ENCODE assay signal across 8 cellular contexts in the genomic region with DNA sequence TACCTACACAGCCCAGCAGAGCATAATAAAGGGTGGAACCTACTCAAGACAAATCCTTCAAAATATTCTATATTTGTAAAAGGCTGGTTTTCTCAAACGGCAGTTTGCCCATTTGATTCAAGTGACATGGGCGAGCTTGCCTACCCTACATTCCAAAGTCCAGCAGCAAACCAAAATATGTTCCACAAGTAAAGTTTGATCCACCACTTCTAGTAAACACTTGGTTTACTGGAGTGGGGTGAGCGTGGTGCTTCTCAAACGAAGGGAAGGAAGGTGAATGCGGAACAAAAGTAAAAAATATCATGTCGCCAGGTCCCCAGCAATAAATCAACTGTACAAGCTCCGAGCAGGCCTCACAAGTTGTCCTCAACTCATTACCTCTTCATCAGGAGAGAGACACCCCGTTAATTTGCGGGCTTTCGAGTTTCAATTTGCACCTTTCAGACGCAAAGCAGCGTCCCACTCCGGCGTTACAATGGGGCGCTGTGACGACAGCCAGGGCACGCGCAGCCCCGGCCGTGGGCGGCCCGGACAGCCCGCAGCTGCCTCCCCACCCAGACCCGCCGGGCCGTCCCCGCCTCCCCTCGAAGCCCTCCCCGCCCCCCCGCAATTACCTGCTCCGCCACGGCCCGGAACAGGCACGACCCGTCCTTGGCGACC. TPM values are rescaled to one million over a fixed set of nuclear protein-coding genes. Genes with fewer than 3 reads are reported as not detected.
DNase-seq lines count a peak whose midpoint lies in the region; ATAC-seq and TF ChIP-seq lines count a peak whose summit lies in the region.

No MANE protein-coding gene starts in this region.

- H3K27me3 ChIP-seq in BJ (ENCODE audit: control insufficient read depth, insufficient read depth, low read length) (no peaks in the 10 kb centered on the region), parathyroid adenoma (ENCODE audit: control insufficient read depth, insufficient read depth, low read length) (no peaks in the 10 kb centered on the region), tibial nerve (no peaks in the 10 kb centered on the region)

- H3K9ac ChIP-seq in parathyroid adenoma: no peak overlapping the region

- H3K4me2 ChIP-seq in parathyroid adenoma (ENCODE audit: low read length): peak overlapping the region; percentile 90

- peaks cover 29 to 31% of the 10 kb centered on the region in 2 donors for H3K36me3 Mint-ChIP-seq in activated naive CD4-positive, alpha-beta T cell treated with anti-CD3 and anti-CD28 coated beads, Interleukin-2, amount 50 U/mL, for 72 hours

- H3K79me2 ChIP-seq in parathyroid adenoma: peaks cover 24% of the 10 kb centered on the region

- H3K27ac ChIP-seq in parathyroid adenoma (peak overlapping the region; percentile 91), tibial nerve (peak overlapping the region; percentile 92 to 100 (median 99))

- TF ChIP-seq POLR2A in GM19193 (IDR thresholded peaks at IDR 0.05; ENCODE audit: extremely low read depth, insufficient read depth, insufficient read length) (peak; percentile 56), tibial nerve (IDR thresholded peaks at IDR 0.05) (peak; percentile 37 to 62)

- no peaks in the 10 kb centered on the region for H3K36me3 ChIP-seq in BJ (ENCODE audit: control insufficient read depth, insufficient read depth, low read length)
- H3K36me3 ChIP-seq in parathyroid adenoma (ENCODE audit: control insufficient read depth, insufficient read depth, low read length): no peaks in the 10 kb centered on the region
- no peaks in the 10 kb centered on the region for H3K36me3 ChIP-seq in tibial nerve

- TF ChIP-seq CTCF in BJ (IDR thresholded peaks at IDR 0.05; ENCODE audit: insufficient read depth, low read depth, low read length) (no peak), parathyroid adenoma (IDR thresholded peaks at IDR 0.05) (no peak), tibial nerve (IDR thresholded peaks at IDR 0.05) (no peak)

- TF ChIP-seq EP300 in tibial nerve (IDR thresholded peaks at IDR 0.05): peak; percentile 39 to 84

- H3K4me3 ChIP-seq in BJ (ENCODE audit: low read depth, low read length) (peak overlapping the region; percentile 79), parathyroid adenoma (ENCODE audit: low read depth, low read length) (peak overlapping the region; percentile 74), tibial nerve (peak overlapping the region; percentile 73 to 100 (median 94))

- H3K9me3 Mint-ChIP-seq in activated naive CD4-positive, alpha-beta T cell treated with anti-CD3 and anti-CD28 coated beads, Interleukin-2, amount 50 U/mL, for 72 hours: peaks cover 0 to 6% of the 10 kb centered on the region in 2 donors

- H3K4me1 ChIP-seq in parathyroid adenoma: peaks cover 3% of the 10 kb centered on the region
- H3K4me1 ChIP-seq in tibial nerve: peaks cover 0 to 52% (median 25%) of the 10 kb centered on the region in 4 donors

- peak overlapping the region; percentile 93 to 94 for H3K27ac Mint-ChIP-seq in activated naive CD4-positive, alpha-beta T cell treated with anti-CD3 and anti-CD28 coated beads, Interleukin-2, amount 50 U/mL, for 72 hours

- H2AFZ ChIP-seq in parathyroid adenoma: peak overlapping the region; percentile 66

- ATAC-seq in HG03378 (IDR thresholded peaks at IDR 0.05; ENCODE audit: unreplicated experiment) (peak; percentile 35), Right ventricle myocardium inferior (peak; percentile 66)
- ATAC-seq in activated naive CD4-positive, alpha-beta T cell treated with anti-CD3 and anti-CD28 coated beads, Interleukin-2, amount 50 U/mL, for 72 hours: peak; percentile 46 to 52

- POLR2A ChIA-PET in BJ (lab: Charles Lee): interaction anchor here (0.6 kb wide), 1 partner anchor 374 kb away, joined by 9 read pairs; no protein-coding TSS in a partner anchor

- intact Hi-C loops in Right ventricle myocardium inferior (cut with DNase I): loop anchor here (10.0 kb wide), 1 partner anchor 305 kb away; a partner anchor contains a TSS

- CTCF ChIA-PET in BJ (lab: Yijun Ruan, JAX): interaction anchor here (0.6 to 1.6 kb wide), 2 partner anchors 20 to 438 kb away, joined by 3 to 7 read pairs; no protein-coding TSS in a partner anchor

- WGBS in tibial nerve, 2 donors: 1% methylated on average over 15 to 28 of the region's 36 CpGs

- H3K9me3 ChIP-seq in parathyroid adenoma (ENCODE audit: control insufficient read depth, low read length): no peaks in the 10 kb centered on the region
- no peaks in the 10 kb centered on the region for H3K9me3 ChIP-seq in tibial nerve

- DNase-seq in BJ (ENCODE audit: low read depth) (no peak), SK-N-DZ (ENCODE audit: low spot score) (peak; percentile 1), Right ventricle myocardium inferior (ENCODE audit: missing footprints) (peak; percentile 85), tibial nerve (ENCODE audit: low spot score in 2 of 2) (peak; percentile 43 to 46)
- peak; percentile 71 to 83 for DNase-seq in activated naive CD4-positive, alpha-beta T cell treated with anti-CD3 and anti-CD28 coated beads, Interleukin-2, amount 50 U/mL, for 72 hours (ENCODE audit: low spot score in 2 of 2)

RNA-seq across cellular contexts. Expression of a gene that starts 1.1 kb away (rescaled TPM):
- polyA plus RNA-seq in BJ (2011; rRNA removed): 13.3 and 21.4 TPM in 2 replicates
- polyA minus RNA-seq in BJ (2011; rRNA and poly(A)+ RNA removed): 17.0 and 17.4 TPM in 2 replicates
- 8.3 and 8.4 TPM in 2 replicates for polyA plus RNA-seq in SK-N-DZ (2014; cell fraction: cytosol; rRNA removed)
- polyA plus RNA-seq in SK-N-DZ (2014; cell fraction: nucleus; rRNA removed): 15.2 and 21.5 TPM in 2 replicates
- total RNA-seq in activated naive CD4-positive, alpha-beta T cell treated with anti-CD3 and anti-CD28 coated beads, Interleukin-2, amount 50 U/mL, for 72 hours: 10 to 100 TPM; 39.6 to 47.9 TPM
- 34.5 TPM for total RNA-seq in Right ventricle myocardium inferior
- 10 to 100 TPM; 33.7 to 44.8 (median 35.9) TPM for total RNA-seq in tibial nerve
